ENCODE assay signal across 9 cellular contexts in genomic region chr20:62238569-62239277, GRCh38. TPM values are rescaled to one million over a fixed set of nuclear protein-coding genes. Genes with fewer than 3 reads are reported as not detected.
DNase-seq lines count a peak whose midpoint lies in the region; ATAC-seq, FAIRE-seq and TF ChIP-seq lines count a peak whose summit lies in the region.
"Had no signal": no experiment of that assay in that cellular context is flagged by ENCODE, and none has a peak within 500 bp of the region (broad histone marks: within the 10 kb centered on the region; RNA-seq: fewer than 3 reads in every experiment).

No MANE protein-coding gene starts in this region.

- peak; percentile 6 for DNase-seq in activated naive CD4-positive, alpha-beta T cell treated with Interleukin-2 at 50 U/mL for 16 hours
- no peak for DNase-seq in activated naive CD4-positive, alpha-beta T cell (lab: John Stamatoyannopoulos, UW)
- DNase-seq in foreskin keratinocyte (peak in 1 of 2 donors; percentile 15), sigmoid colon (no peak), NCI-H1436 treated with DMSO at 0.1 percent for 48 hours (lab: John Stamatoyannopoulos, UW) (no peak), D721Med (ENCODE audit: insufficient read length, low spot score) (no peak)

- FAIRE-seq in D721Med (lab: Jason Lieb, UNC): no peak
- FAIRE-seq: islet of Langerhans had no signal

- H3K4me1 ChIP-seq in foreskin keratinocyte (no peaks in the 10 kb centered on the region), sigmoid colon (peaks cover 0 to 21% (median 20%) of the 10 kb centered on the region in 4 donors)

- H3K27me3 ChIP-seq in foreskin keratinocyte (peaks cover 13% of the 10 kb centered on the region), sigmoid colon (peaks cover 0 to 2% (median 0%) of the 10 kb centered on the region in 3 donors)

- TF ChIP-seq POLR2A in sigmoid colon (IDR thresholded peaks at IDR 0.05): no peak

- TF ChIP-seq EP300 in sigmoid colon (IDR thresholded peaks at IDR 0.05): no peak

- H3K27ac ChIP-seq in VCaP (peak overlapping the region; percentile 91), foreskin keratinocyte (no peak overlapping the region), sigmoid colon (peak overlapping the region; percentile 81 to 87 (median 85))

- intact Hi-C loops in sigmoid colon (cut with DNase I): loop anchor here (1.0 to 5.0 kb wide), 3 partner anchors 55 to 149 kb away; partner anchors contain the start of genes MTG2, PSMA7, RPS21 and SS18L1

- 1% methylated on average over 70 of the region's 70 CpGs for WGBS in sigmoid colon, 2 donors

- no peak for TF ChIP-seq CTCF in VCaP (conservative IDR thresholded peaks at IDR 0.05)
- TF ChIP-seq CTCF in foreskin keratinocyte (conservative IDR thresholded peaks at IDR 0.05): no peak
- TF ChIP-seq CTCF in sigmoid colon (IDR thresholded peaks at IDR 0.05): no peak
- no peak for TF ChIP-seq CTCF in D721Med (IDR thresholded peaks at IDR 0.05; ENCODE audit: insufficient read depth, missing control alignments)

- H3K36me3 ChIP-seq in sigmoid colon: peaks cover 0 to 5% (median 2%) of the 10 kb centered on the region in 4 donors

- H3K9me3 ChIP-seq in sigmoid colon: no peaks in the 10 kb centered on the region

- ATAC-seq in HG03097 (IDR thresholded peaks at IDR 0.05; ENCODE audit: low FRiP score, unreplicated experiment): peak; percentile 7
- ATAC-seq in foreskin keratinocyte: peak; percentile 2

- peak overlapping the region; percentile 62 to 96 (median 94) for H3K4me3 ChIP-seq in sigmoid colon

RNA-seq across cellular contexts. Expression of gene OSBPL2, which starts 0.4 kb away (rescaled TPM):
- total RNA-seq in foreskin keratinocyte (21.8 and 26.2 TPM in 2 replicates), sigmoid colon (10 to 100 TPM; 31.6 to 36.8 (median 32.6) TPM)
- polyA plus RNA-seq in foreskin keratinocyte (13.0 and 13.2 TPM in 2 replicates), sigmoid colon (10 to 100 TPM; 27.0 to 36.3 (median 28.0) TPM)

RNA-seq across cellular contexts. Expression of gene HRH3, which starts 18.6 kb away (rescaled TPM):
- not detected in 2 replicates for total RNA-seq in foreskin keratinocyte
- not detected in 2 replicates for polyA plus RNA-seq in foreskin keratinocyte
- total RNA-seq in sigmoid colon: not detected
- polyA plus RNA-seq in sigmoid colon: not detected

RNA-seq across cellular contexts. Expression of gene MTG2, which starts 55.9 kb away (rescaled TPM):
- total RNA-seq in foreskin keratinocyte (29.3 and 35.0 TPM in 2 replicates), sigmoid colon (10 to 100 TPM; 13.3 to 28.1 (median 21.2) TPM)
- polyA plus RNA-seq in foreskin keratinocyte (35.1 and 46.1 TPM in 2 replicates), sigmoid colon (10 to 100 TPM; 21.0 to 32.3 (median 24.7) TPM)
